In the genomic region with DNA sequence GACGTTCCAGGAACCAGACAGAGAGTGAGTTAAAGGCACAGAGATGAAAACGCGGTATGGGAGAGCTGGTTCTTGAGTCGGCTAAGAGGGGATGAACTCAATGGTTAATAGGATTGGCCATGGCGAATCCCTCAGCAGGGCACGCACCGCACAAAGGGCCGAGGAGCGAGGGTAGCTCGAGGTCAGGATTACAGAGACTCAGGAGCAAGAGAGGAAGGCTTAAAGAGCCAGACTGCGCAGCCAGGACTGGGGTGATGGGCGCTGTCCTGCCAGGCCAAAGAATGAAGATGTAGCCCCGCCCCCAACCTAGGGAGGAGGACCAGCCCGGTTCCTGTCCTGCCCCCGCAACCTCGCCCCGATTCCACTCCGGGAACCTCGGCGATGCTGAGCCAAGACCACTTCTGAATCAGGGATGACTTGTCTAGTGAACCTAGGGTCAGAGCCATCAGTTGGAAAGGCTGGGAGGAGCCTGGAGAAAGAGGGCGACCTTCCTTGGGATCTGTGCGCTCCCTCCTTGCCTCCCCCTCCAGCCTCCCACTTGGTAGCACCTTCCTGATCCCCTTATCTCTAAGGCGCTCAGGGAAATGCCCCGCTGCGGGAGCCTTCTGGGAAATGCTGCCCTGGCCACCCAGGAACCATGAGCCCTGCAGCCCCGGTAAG, we compare ENCODE assay signal across 9 cellular contexts. TPM values are rescaled to one million over a fixed set of nuclear protein-coding genes. Genes with fewer than 3 reads are reported as not detected.
A peak's percentile ranks its signal among the peaks of the same experiment; 100 is the strongest.
DNase-seq lines count a peak whose midpoint lies in the region; ATAC-seq and TF ChIP-seq lines count a peak whose summit lies in the region.
"Had no signal": no experiment of that assay in that cellular context is flagged by ENCODE, and none has a peak within 500 bp of the region (broad histone marks: within the 10 kb centered on the region; RNA-seq: fewer than 3 reads in every experiment).

A gene with protein sequence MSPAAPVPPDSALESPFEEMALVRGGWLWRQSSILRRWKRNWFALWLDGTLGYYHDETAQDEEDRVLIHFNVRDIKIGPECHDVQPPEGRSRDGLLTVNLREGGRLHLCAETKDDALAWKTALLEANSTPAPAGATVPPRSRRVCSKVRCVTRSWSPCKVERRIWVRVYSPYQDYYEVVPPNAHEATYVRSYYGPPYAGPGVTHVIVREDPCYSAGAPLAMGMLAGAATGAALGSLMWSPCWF (plus strand): TSS at position 610 of the 660 bp plus-strand sequence. CDS start 28 bp downstream, at position 638.

- H3K27ac ChIP-seq in HUES64 (ENCODE audit: low read depth, low read length) (peak within 1 kb of the TSS; percentile 49; the same call in 1 of the 2 replicates), iPS-20b (ENCODE audit: low read length) (peak within 1 kb of the TSS; percentile 52), smooth muscle cell (ENCODE audit: low read depth) (no peak within 1 kb of the TSS)

- no peaks in the 10 kb centered on the region; the same call in 1 of the 2 replicates for H3K27me3 ChIP-seq in HUES64 (ENCODE audit: insufficient read depth, low read length)
- H3K27me3 ChIP-seq in iPS-20b (ENCODE audit: insufficient read depth, low read length), result peaks cover 9% of the 10 kb centered on the region
- no peaks in the 10 kb centered on the region for H3K27me3 ChIP-seq in smooth muscle cell (ENCODE audit: low read depth)

- peaks cover 3% of the 10 kb centered on the region for H3F3A ChIP-seq in smooth muscle cell (ENCODE audit: low read depth)

- no peak for ATAC-seq in HG03108 (IDR thresholded peaks at IDR 0.05; ENCODE audit: unreplicated experiment)

- DNase-seq in activated naive CD8-positive, alpha-beta T cell treated with anti-CD3 and anti-CD28 coated beads for 36 hours, result no peak
- peak; percentile 10 for DNase-seq in smooth muscle cell (lab: John Stamatoyannopoulos, UW; ENCODE audit: unreplicated experiment)
- no peak for DNase-seq in AML-193 (lab: John Stamatoyannopoulos, UW)
- DNase-seq in NOMO-1 (lab: John Stamatoyannopoulos, UW; ENCODE audit: unreplicated experiment in 2 of 2), result no peak
- no peak for DNase-seq in activated effector memory CD4-positive, alpha-beta T cell treated with anti-CD3 and anti-CD28 coated beads, Interleukin-2, amount 50 U/mL, for 16 hours
- DNase-seq: kidney glomerular epithelial cell had no signal

- peak within 1 kb of the TSS; percentile 79 for H3K4me2 ChIP-seq in smooth muscle cell

- no peak for TF ChIP-seq CTCF in smooth muscle cell (IDR thresholded peaks at IDR 0.05; ENCODE audit: borderline replicate concordance, insufficient read depth, poor library complexity, severe bottlenecking)

- H3K27ac Mint-ChIP-seq in activated naive CD8-positive, alpha-beta T cell treated with anti-CD3 and anti-CD28 coated beads for 36 hours, result no peak within 1 kb of the TSS

- no peaks in the 10 kb centered on the region for H3K9me3 ChIP-seq in HUES64 (ENCODE audit: insufficient read depth, low read depth, low read length)
- no peaks in the 10 kb centered on the region for H3K9me3 ChIP-seq in iPS-20b (ENCODE audit: insufficient read depth, low read depth, low read length)
- no peaks in the 10 kb centered on the region for H3K9me3 ChIP-seq in smooth muscle cell (replicated peaks; ENCODE audit: low read depth)

- H2AFZ ChIP-seq in smooth muscle cell (ENCODE audit: low read depth), result peak within 1 kb of the TSS; percentile 10

- no peaks in the 10 kb centered on the region for H3K79me2 ChIP-seq in smooth muscle cell (ENCODE audit: low read depth)

- H4K20me1 ChIP-seq in smooth muscle cell (ENCODE audit: low read depth), result no peaks in the 10 kb centered on the region

- H3K9ac ChIP-seq in HUES64 (ENCODE audit: low read depth, low read length), result peak within 1 kb of the TSS; percentile 35; the same call in 1 of the 2 replicates
- H3K9ac ChIP-seq in iPS-20b (ENCODE audit: low read depth, low read length), result peak within 1 kb of the TSS; percentile 82; the same call in 1 of the 2 replicates
- no peak within 1 kb of the TSS for H3K9ac ChIP-seq in smooth muscle cell (ENCODE audit: low read depth)

- H3K27me3 Mint-ChIP-seq in activated naive CD8-positive, alpha-beta T cell treated with anti-CD3 and anti-CD28 coated beads for 36 hours, result no peaks in the 10 kb centered on the region

- no peaks in the 10 kb centered on the region for H3K36me3 Mint-ChIP-seq in activated naive CD8-positive, alpha-beta T cell treated with anti-CD3 and anti-CD28 coated beads for 36 hours

- no peaks in the 10 kb centered on the region for H3K9me3 Mint-ChIP-seq in activated naive CD8-positive, alpha-beta T cell treated with anti-CD3 and anti-CD28 coated beads for 36 hours

- peaks cover 9% of the 10 kb centered on the region for H3K4me1 Mint-ChIP-seq in activated naive CD8-positive, alpha-beta T cell treated with anti-CD3 and anti-CD28 coated beads for 36 hours

- H3K4me1 ChIP-seq in HUES64 (ENCODE audit: insufficient read depth, low read length) (peaks cover 31% of the 10 kb centered on the region), iPS-20b (ENCODE audit: insufficient read depth, low read length) (peaks cover 10% of the 10 kb centered on the region; the same call in 1 of the 2 replicates), smooth muscle cell (ENCODE audit: low read depth) (peaks cover 33% of the 10 kb centered on the region)

- peak within 1 kb of the TSS; percentile 78 for H3K4me3 Mint-ChIP-seq in activated naive CD8-positive, alpha-beta T cell treated with anti-CD3 and anti-CD28 coated beads for 36 hours

- H3K36me3 ChIP-seq in HUES64 (ENCODE audit: insufficient read depth, low read length) (no peaks in the 10 kb centered on the region), iPS-20b (ENCODE audit: insufficient read depth, low read depth, low read length) (no peaks in the 10 kb centered on the region), smooth muscle cell (ENCODE audit: low read depth) (no peaks in the 10 kb centered on the region)

- WGBS in HUES64, result 7% methylated on average over 26 of the region's 26 CpGs
- 7% methylated on average over 26 of the region's 26 CpGs for WGBS in smooth muscle cell (ENCODE audit: low lambda C conversion rate)

- peak within 1 kb of the TSS; percentile 49 for H3K4me3 ChIP-seq in HUES64 (ENCODE audit: low read length)
- peak within 1 kb of the TSS; percentile 90 for H3K4me3 ChIP-seq in iPS-20b (ENCODE audit: low read length)
- H3K4me3 ChIP-seq in smooth muscle cell, result peak within 1 kb of the TSS; percentile 29

RNA-seq across cellular contexts. Expression of the gene that starts here (rescaled TPM):
- polyA plus RNA-seq in HUES64 (2013, experiment 1 of 2), result 10.6 TPM
- polyA plus RNA-seq in HUES64 (2013, experiment 2 of 2), result 17.1 TPM
- total RNA-seq in activated naive CD8-positive, alpha-beta T cell treated with anti-CD3 and anti-CD28 coated beads for 36 hours, result 10 to 100 TPM in 1 of 2 experiments, 1 to 10 TPM in 1; 6.8 to 13.3 TPM
- total RNA-seq in smooth muscle cell, result 0.22 and 1.2 TPM in 2 replicates
- 2.5 and 2.7 TPM in 2 replicates for polyA plus RNA-seq in smooth muscle cell

Comparison
In these comparisons a context has a peak if more than half of its experiments do, and no peak if none do; other contexts are left out.
1. H3K4me3 ChIP-seq: peak in every context shown above with its lines; median percentile 90 in iPS-20b; 49 in HUES64; 29 in smooth muscle cell.